Comparison of ENCODE assay signal across 10 cellular contexts in genomic region chr5:35117960-35118359, GRCh38.
DNase-seq lines count a peak whose midpoint lies in the region; ATAC-seq and TF ChIP-seq lines count a peak whose summit lies in the region.
"Had no signal": no experiment of that assay in that cellular context is flagged by ENCODE, and none has a peak within 500 bp of the region (broad histone marks: within the 10 kb centered on the region; RNA-seq: fewer than 3 reads in every experiment).

No MANE protein-coding gene starts in this region.

- H4K91ac ChIP-seq in mesenchymal stem cell (ENCODE audit: low read length): no peak overlapping the region

- intact Hi-C loops in Caco-2 (cut with micrococcal nuclease; ENCODE audit: unreplicated experiment): no loop called here

- H3K9ac ChIP-seq in mesenchymal stem cell (ENCODE audit: low read length): no peak overlapping the region

- H3K9me3 ChIP-seq in mesenchymal stem cell (ENCODE audit: control insufficient read depth, low read length) (no peaks in the 10 kb centered on the region), suprapubic skin (no peaks in the 10 kb centered on the region), Caco-2 (no peaks in the 10 kb centered on the region)

- H3K14ac ChIP-seq in mesenchymal stem cell (ENCODE audit: low read length in 2 of 2): no peak overlapping the region

- WGBS in mesenchymal stem cell: 35% methylated on average over 5 of the region's 6 CpGs
- 75% methylated on average over 6 of the region's 6 CpGs for WGBS in suprapubic skin

- no peaks in the 10 kb centered on the region for H3K4me1 Mint-ChIP-seq in Caco-2 (ENCODE audit: low read depth, unreplicated experiment)
- H3K4me1 Mint-ChIP-seq: central memory CD8-positive, alpha-beta T cell had no signal

- H2BK15ac ChIP-seq in mesenchymal stem cell (ENCODE audit: low read depth, poor library complexity, severe bottlenecking): no peak overlapping the region

- CTCF ChIA-PET in Caco-2 (lab: Charles Lee): interaction anchor here (1.1 kb wide), 1 partner anchor 12 kb away, joined by 3 read pairs; no protein-coding TSS in a partner anchor

- H4K8ac ChIP-seq in mesenchymal stem cell (ENCODE audit: low read length): peak overlapping the region; percentile 37

- peak; percentile 14 for DNase-seq in GM06990 (ENCODE audit: extremely low read depth, insufficient read length)
- peak; percentile 53 for DNase-seq in RKO (ENCODE audit: low spot score)
- DNase-seq in mesenchymal stem cell: peak; percentile 71
- DNase-seq in HuH-7.5 (ENCODE audit: low spot score): no peak
- no peak for DNase-seq in suprapubic skin (ENCODE audit: low spot score in 2 of 2)
- no peak for DNase-seq in Caco-2
- DNase-seq in erythroblast (lab: John Stamatoyannopoulos, UW): no peak
- DNase-seq: midbrain had no signal

- no peak overlapping the region for H2AK5ac ChIP-seq in mesenchymal stem cell (ENCODE audit: low read length, severe bottlenecking)

- no peak for TF ChIP-seq POLR2A in suprapubic skin (IDR thresholded peaks at IDR 0.05)
- TF ChIP-seq POLR2A in erythroblast (IDR thresholded peaks at IDR 0.05; ENCODE audit: low read length): no peak

- no peaks in the 10 kb centered on the region for H3K27me3 ChIP-seq in GM06990 (replicated peaks; ENCODE audit: control insufficient read depth, insufficient read depth, low read length)
- no peaks in the 10 kb centered on the region for H3K27me3 ChIP-seq in mesenchymal stem cell (ENCODE audit: control insufficient read depth in 1 of 2, insufficient read depth in 1 of 2, low read length in 2 of 2)
- no peaks in the 10 kb centered on the region for H3K27me3 ChIP-seq in suprapubic skin
- no peaks in the 10 kb centered on the region for H3K27me3 ChIP-seq in Caco-2 (replicated peaks; ENCODE audit: control insufficient read depth, insufficient read depth, low read length)

- no peaks in the 10 kb centered on the region for H3K4me1 ChIP-seq in mesenchymal stem cell (ENCODE audit: control insufficient read depth, insufficient read depth, low read depth, low read length)
- H3K4me1 ChIP-seq in suprapubic skin: no peaks in the 10 kb centered on the region
- no peaks in the 10 kb centered on the region for H3K4me1 ChIP-seq in Caco-2

- H3K23ac ChIP-seq in mesenchymal stem cell (ENCODE audit: low read length in 2 of 2): no peak overlapping the region

- no peaks in the 10 kb centered on the region for H3K27me3 Mint-ChIP-seq in Caco-2 (ENCODE audit: insufficient read depth, unreplicated experiment)

- H3K4me3 Mint-ChIP-seq in Caco-2 (ENCODE audit: unreplicated experiment): no peak overlapping the region
- H3K4me3 Mint-ChIP-seq: central memory CD8-positive, alpha-beta T cell had no signal

- H3K4ac ChIP-seq in mesenchymal stem cell (ENCODE audit: low read depth in 1 of 2, low read length in 2 of 2): no peak overlapping the region

- TF ChIP-seq CTCF in GM06990 (IDR thresholded peaks at IDR 0.05; ENCODE audit: insufficient read depth, low read length, poor library complexity, severe bottlenecking) (no peak), suprapubic skin (IDR thresholded peaks at IDR 0.05) (no peak), Caco-2 (IDR thresholded peaks at IDR 0.05; ENCODE audit: insufficient read depth in 1 of 2, low read depth in 1 of 2, low read length in 1 of 2, severe bottlenecking in 1 of 2, unreplicated experiment in 1 of 2) (no peak)

- H3K79me1 ChIP-seq in mesenchymal stem cell (replicated peaks; ENCODE audit: low read length, poor library complexity, severe bottlenecking): no peaks in the 10 kb centered on the region

- H3K27ac Mint-ChIP-seq in Caco-2 (ENCODE audit: unreplicated experiment): no peak overlapping the region

- POLR2A ChIA-PET in Caco-2 (lab: Charles Lee): no interaction called here

- H3K9me3 Mint-ChIP-seq in Caco-2 (ENCODE audit: unreplicated experiment): no peaks in the 10 kb centered on the region
- H3K9me3 Mint-ChIP-seq: central memory CD8-positive, alpha-beta T cell had no signal

- H3K18ac ChIP-seq in mesenchymal stem cell (ENCODE audit: low read depth in 1 of 2, low read length in 2 of 2): peak overlapping the region; percentile 54 to 59

- H2BK5ac ChIP-seq in mesenchymal stem cell (ENCODE audit: low read depth, low read length, poor library complexity, severe bottlenecking): no peak overlapping the region

- H3K4me2 ChIP-seq in mesenchymal stem cell (ENCODE audit: low read length, poor library complexity, severe bottlenecking): no peak overlapping the region

- peak overlapping the region; percentile 15 for H2BK120ac ChIP-seq in mesenchymal stem cell (ENCODE audit: low read depth, low read length)

- H3K36me3 Mint-ChIP-seq in Caco-2 (ENCODE audit: insufficient read depth, unreplicated experiment): no peaks in the 10 kb centered on the region

- peak; percentile 72 for ATAC-seq in HG02642 (IDR thresholded peaks at IDR 0.05; ENCODE audit: poor library complexity, unreplicated experiment)

- H2AFZ ChIP-seq in mesenchymal stem cell (ENCODE audit: low read depth, low read length): no peak overlapping the region

- no peak for TF ChIP-seq EP300 in suprapubic skin (IDR thresholded peaks at IDR 0.05)

- no peak overlapping the region for H3K4me3 ChIP-seq in GM06990 (replicated peaks; ENCODE audit: low read depth, low read length)
- H3K4me3 ChIP-seq in mesenchymal stem cell (ENCODE audit: insufficient read depth in 1 of 2, low read depth in 1 of 2, low read length in 2 of 2): no peak overlapping the region
- H3K4me3 ChIP-seq in suprapubic skin: no peak overlapping the region
- no peak overlapping the region for H3K4me3 ChIP-seq in Caco-2 (ENCODE audit: low read depth, low read length)

- BruUV-seq in Caco-2 (replicated peaks; lab: Mats Ljungman, UMichigan): no TSS peak

- no peaks in the 10 kb centered on the region for H3K36me3 ChIP-seq in GM06990 (ENCODE audit: control insufficient read depth, insufficient read depth, low read length)
- H3K36me3 ChIP-seq in mesenchymal stem cell (ENCODE audit: control insufficient read depth in 1 of 2, insufficient read depth in 2 of 2, low read depth in 1 of 2, low read length in 2 of 2): no peaks in the 10 kb centered on the region
- H3K36me3 ChIP-seq in suprapubic skin: no peaks in the 10 kb centered on the region
- no peaks in the 10 kb centered on the region for H3K36me3 ChIP-seq in Caco-2 (ENCODE audit: control insufficient read depth, insufficient read depth, low read length)

- H3K27ac ChIP-seq in mesenchymal stem cell (ENCODE audit: low read length, poor library complexity, severe bottlenecking) (no peak overlapping the region), suprapubic skin (no peak overlapping the region)

- peak overlapping the region; percentile 23 to 37 for H2BK12ac ChIP-seq in mesenchymal stem cell (ENCODE audit: low read length in 2 of 2)

Comparison
In these comparisons a context has a peak if more than half of its experiments do, and no peak if none do; other contexts are left out.
1. DNase-seq: peak in GM06990 (single experiment), RKO (single experiment) and mesenchymal stem cell (single experiment); none in HuH-7.5 (single experiment), suprapubic skin (0 of 2), Caco-2 (0 of 2) and erythroblast (0 of 2).